ENCODE assay signal across 8 cellular contexts in the genomic region with DNA sequence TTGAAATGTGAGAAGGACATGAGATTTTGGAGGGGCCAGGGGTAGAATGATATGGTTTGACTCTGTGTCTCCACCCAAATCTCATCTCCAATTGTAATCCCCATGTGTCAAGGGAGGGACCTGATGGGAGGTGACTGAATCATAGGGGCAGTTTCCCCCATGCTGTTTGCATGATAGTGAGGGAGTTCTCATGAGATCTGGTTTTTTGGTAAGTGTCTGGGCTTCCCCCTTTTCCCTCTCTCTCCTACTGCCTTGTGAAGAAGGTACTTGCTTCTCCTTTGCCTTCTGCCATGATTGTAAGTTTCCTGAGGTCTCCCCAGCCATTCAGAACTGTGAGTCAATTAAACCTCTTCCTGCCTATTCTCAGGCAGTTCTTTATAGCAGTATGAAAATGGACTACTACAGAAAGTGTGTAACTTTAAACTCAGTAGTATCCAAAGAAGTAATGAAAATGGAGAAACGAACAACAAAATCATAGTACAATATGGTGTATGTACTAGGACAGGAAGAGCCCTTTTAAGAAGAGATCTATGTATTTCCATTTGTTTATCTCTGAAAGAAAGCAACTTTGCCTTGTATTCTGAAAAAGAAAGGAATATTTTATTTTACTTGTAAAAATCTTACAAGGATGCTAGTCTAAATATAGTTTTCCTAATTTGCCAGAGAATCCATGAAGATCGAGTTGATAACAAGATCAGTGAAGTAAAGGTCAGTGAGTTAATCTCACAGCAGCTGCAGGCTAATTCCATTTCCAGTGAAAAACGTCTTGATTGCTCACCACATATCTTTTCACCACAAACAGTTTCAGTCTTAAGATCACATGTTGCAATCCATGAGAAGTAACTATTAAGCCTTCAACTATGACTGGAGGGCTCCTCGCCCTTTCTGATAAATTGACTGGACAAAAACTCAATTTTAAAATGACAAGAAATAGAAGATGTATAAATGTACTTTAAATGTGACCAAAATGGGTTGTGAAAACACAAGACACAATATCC. TPM values are rescaled to one million over a fixed set of nuclear protein-coding genes. Genes with fewer than 3 reads are reported as not detected.
DNase-seq lines count a peak whose midpoint lies in the region; ATAC-seq and TF ChIP-seq lines count a peak whose summit lies in the region.

No MANE protein-coding gene starts in this region.

- H2AFZ ChIP-seq in OCI-LY7 (ENCODE audit: low read length): no peak overlapping the region

- no peak overlapping the region for H3K27ac ChIP-seq in OCI-LY7 (ENCODE audit: low read depth, low read length, poor library complexity, severe bottlenecking)

- DNase-seq in GM04504 (ENCODE audit: low read depth): peak; percentile 73
- peak; percentile 93 for DNase-seq in RPMI7951 (ENCODE audit: low read depth)
- peak; percentile 92 for DNase-seq in epithelial cell of esophagus (ENCODE audit: low read depth)
- DNase-seq in skeletal muscle cell (ENCODE audit: low read depth): peak; percentile 72
- no peak for DNase-seq in OCI-LY7 (ENCODE audit: low spot score)

- no peaks in the 10 kb centered on the region for H3K9me2 ChIP-seq in OCI-LY7 (ENCODE audit: insufficient read depth, low read length)

- no peaks in the 10 kb centered on the region for H3K79me2 ChIP-seq in OCI-LY7 (ENCODE audit: insufficient read depth, low read depth, low read length)

- no peaks in the 10 kb centered on the region for H3K4me1 ChIP-seq in OCI-LY7 (ENCODE audit: insufficient read depth, low read length, poor library complexity, severe bottlenecking)

- H4K20me1 ChIP-seq in OCI-LY7 (ENCODE audit: insufficient read depth, low read length): no peaks in the 10 kb centered on the region

- no TSS peak for BruUV-seq in OCI-LY7 (replicated peaks; lab: Mats Ljungman, UMichigan)

- no peaks in the 10 kb centered on the region for H3K9me3 ChIP-seq in OCI-LY7 (ENCODE audit: low read length)

- intact Hi-C loops in OCI-LY7 (cut with micrococcal nuclease; ENCODE audit: unreplicated experiment): no loop called here

- POLR2A ChIA-PET in OCI-LY7 (lab: Charles Lee): no interaction called here

- TF ChIP-seq CTCF in epithelial cell of esophagus (IDR thresholded peaks at IDR 0.05; ENCODE audit: insufficient read depth, low read depth, low read length, missing control alignments) (no peak), OCI-LY7 (conservative IDR thresholded peaks at IDR 0.05; ENCODE audit: low read length) (no peak)

- H3K4me2 ChIP-seq in OCI-LY7 (ENCODE audit: low read length): no peak overlapping the region

- H3K4me3 ChIP-seq in epithelial cell of esophagus (ENCODE audit: low read length): no peak overlapping the region
- H3K4me3 ChIP-seq in skeletal muscle cell (ENCODE audit: low read depth, low read length): no peak overlapping the region
- no peak overlapping the region for H3K4me3 ChIP-seq in OCI-LY7 (ENCODE audit: low read depth, low read length, poor library complexity, severe bottlenecking)

- no peaks in the 10 kb centered on the region for H3K36me3 ChIP-seq in OCI-LY7 (ENCODE audit: insufficient read depth, low read length)

- ATAC-seq in GM19397 (IDR thresholded peaks at IDR 0.05; ENCODE audit: unreplicated experiment) (no peak), HG03432 (IDR thresholded peaks at IDR 0.05; ENCODE audit: unreplicated experiment) (no peak), HG02973 (IDR thresholded peaks at IDR 0.05; ENCODE audit: unreplicated experiment) (no peak)

- CTCF ChIA-PET in OCI-LY7 (lab: Charles Lee; ENCODE audit: unreplicated experiment): no interaction called here

RNA-seq across cellular contexts. Expression of a gene that starts 20.5 kb away (rescaled TPM):
- 25.1 and 29.1 TPM in 2 replicates for total RNA-seq in RPMI7951 (2014; rRNA removed; shearing (Covaris generic))
- 4.5 and 8.5 TPM in 2 replicates for total RNA-seq in OCI-LY7 (2014; rRNA removed; shearing (Covaris generic))
- total RNA-seq in OCI-LY7 (2022): 3.1 and 3.8 TPM in 2 replicates

RNA-seq across cellular contexts. Expression of a gene that starts 52.4 kb away (rescaled TPM):
- total RNA-seq in RPMI7951 (2014; rRNA removed; shearing (Covaris generic)): 2.6 and 3.1 TPM in 2 replicates
- total RNA-seq in OCI-LY7 (2014; rRNA removed; shearing (Covaris generic)): 1.4 TPM in 1 of 2 replicates, not detected in the other
- total RNA-seq in OCI-LY7 (2022): not detected in 2 replicates
